28 cellular contexts compared by ENCODE assay signal in the genomic region with DNA sequence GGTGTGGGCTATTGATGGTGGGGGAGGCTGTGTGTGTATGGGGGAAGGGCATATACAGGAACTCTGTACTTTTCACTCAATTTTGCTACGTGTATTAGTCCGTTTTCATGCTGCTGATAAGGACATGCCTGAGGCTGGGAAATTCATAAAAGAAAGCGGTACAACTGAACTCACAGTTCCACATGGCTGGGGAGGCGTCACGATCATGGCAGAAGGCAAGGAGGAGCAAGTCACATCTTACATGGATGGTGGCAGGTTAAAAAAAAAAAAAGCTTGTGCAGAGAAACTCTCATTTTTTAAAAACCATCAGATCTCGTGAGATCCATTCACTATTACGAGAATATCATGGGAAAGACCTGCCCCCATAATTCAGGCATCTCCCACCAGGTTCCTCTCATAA.
"Had no signal": no experiment of that assay in that cellular context is flagged by ENCODE, and none has a peak within 500 bp of the region (broad histone marks: within the 10 kb centered on the region; RNA-seq: fewer than 3 reads in every experiment).

No MANE protein-coding gene starts in this region.

- H3K27me3 ChIP-seq: stomach, suprapubic skin, testis, thyroid gland, tibial artery, tibial nerve, transverse colon, upper lobe of left lung, upper lobe of right lung, uterus, vagina had no signal

- H3K4me1 ChIP-seq: suprapubic skin, testis, thyroid gland, tibial artery, tibial nerve, transverse colon, upper lobe of left lung, upper lobe of right lung, uterus, vagina had no signal

- DNase-seq: stimulated activated CD4-positive, alpha-beta T cell treated with anti-CD3 and anti-CD28 coated beads, Interleukin-2, amount 100 ng/mL, for 48 hours; stimulated activated CD4-positive, alpha-beta T cell treated with anti-CD3 and anti-CD28 coated beads, Interleukin-4, amount 100 ng/mL, for 1 hour; stimulated activated CD4-positive, alpha-beta T cell treated with anti-CD3 and anti-CD28 coated beads, Interleukin-4, amount 100 ng/mL, for 24 hours; stimulated activated CD4-positive, alpha-beta T cell treated with anti-CD3 and anti-CD28 coated beads, Interleukin-4, amount 100 ng/mL, for 4 hours; stimulated activated CD8-positive, alpha-beta memory T cell treated with anti-CD3 and anti-CD28 coated beads, Interleukin-4, amount 100 ng/mL, for 48 hours; stimulated activated naive B cell treated with anti-CD40 and anti-IgM and Interleukin-4, amounts not matched to agents 10 μg/mL and 1 μg/mL and 100 μg/mL, for 72 hours; stimulated activated naive CD4-positive, alpha-beta T cell; stimulated activated naive CD4-positive, alpha-beta T cell treated with Interleukin-2 at 50 U/mL for 16 hours; stimulated activated naive CD8-positive, alpha-beta T cell treated with anti-CD3 and anti-CD28 coated beads, Interleukin-15, amount 100 ng/mL, for 72 hours; stimulated activated naive CD8-positive, alpha-beta T cell treated with anti-CD3 and anti-CD28 coated beads, Interleukin-15, Interleukin-2, amounts not matched to agents 100 U/mL and 50 U/mL, for 24 hours; stomach; substantia nigra; testis; thyroid gland; tibial artery; transverse colon; trophoblast cell; upper lobe of left lung; upper lobe of right lung; uterus had no signal

- H3K9me3 ChIP-seq: stomach, suprapubic skin, testis, thoracic aorta, thyroid gland, tibial artery, tibial nerve, transverse colon, upper lobe of left lung, upper lobe of right lung, uterus, vagina had no signal

- H3K27me3 Mint-ChIP-seq: stimulated activated memory B cell treated with anti-CD40 and anti-IgM and Interleukin-4, amounts not matched to agents 10 μg/mL and 1 μg/mL and 100 μg/mL, for 72 hours; stimulated activated naive B cell treated with anti-CD40 and anti-IgM and Interleukin-4, amounts not matched to agents 10 μg/mL and 1 μg/mL and 100 μg/mL, for 72 hours; stimulated activated naive CD8-positive, alpha-beta T cell treated with anti-CD3 and anti-CD28 coated beads, Interleukin-15, amount 100 ng/mL, for 72 hours; stimulated activated naive CD8-positive, alpha-beta T cell treated with anti-CD3 and anti-CD28 coated beads, Interleukin-15, Interleukin-2, amounts not matched to agents 100 ng/mL and 50 ng/mL, for 24 hours; type B pancreatic cell had no signal

- H3K36me3 ChIP-seq: thoracic aorta, thyroid gland, upper lobe of right lung, uterus, vagina had no signal

- H3K4me3 Mint-ChIP-seq: stimulated activated effector memory CD8-positive, alpha-beta T cell treated with anti-CD3 and anti-CD28 coated beads, Interleukin-12 subunit alpha, Interleukin-12 subunit beta, amount 100 ng/mL, for 72 hours; stimulated activated memory B cell treated with anti-CD40 and anti-IgM and Interleukin-4, amounts not matched to agents 10 μg/mL and 1 μg/mL and 100 μg/mL, for 72 hours; stimulated activated naive B cell treated with anti-CD40 and anti-IgM and Interleukin-4, amounts not matched to agents 10 μg/mL and 1 μg/mL and 100 μg/mL, for 72 hours; stimulated activated naive CD8-positive, alpha-beta T cell treated with anti-CD3 and anti-CD28 coated beads, Interleukin-15, amount 100 ng/mL, for 72 hours; stimulated activated naive CD8-positive, alpha-beta T cell treated with anti-CD3 and anti-CD28 coated beads, Interleukin-15, Interleukin-2, amounts not matched to agents 100 ng/mL and 50 ng/mL, for 24 hours; type B pancreatic cell had no signal

- H3K4me1 Mint-ChIP-seq: stimulated activated effector memory CD8-positive, alpha-beta T cell treated with anti-CD3 and anti-CD28 coated beads, Interleukin-12 subunit alpha, Interleukin-12 subunit beta, amount 100 ng/mL, for 72 hours; stimulated activated memory B cell treated with anti-CD40 and anti-IgM and Interleukin-4, amounts not matched to agents 10 μg/mL and 1 μg/mL and 100 μg/mL, for 72 hours; stimulated activated naive B cell treated with anti-CD40 and anti-IgM and Interleukin-4, amounts not matched to agents 10 μg/mL and 1 μg/mL and 100 μg/mL, for 72 hours; stimulated activated naive CD8-positive, alpha-beta T cell treated with anti-CD3 and anti-CD28 coated beads, Interleukin-15, amount 100 ng/mL, for 72 hours had no signal

- H3K4me3 ChIP-seq: stomach, suprapubic skin, testis, thoracic aorta, thyroid gland, tibial artery, tibial nerve, transverse colon, upper lobe of left lung, upper lobe of right lung, uterus, vagina had no signal

- H3K27ac ChIP-seq: stomach, suprapubic skin, testis, thoracic aorta, thyroid gland, tibial artery, tibial nerve, transverse colon, upper lobe of left lung, upper lobe of right lung, uterus, vagina had no signal

- ATAC-seq: stimulated activated effector memory CD8-positive, alpha-beta T cell treated with anti-CD3 and anti-CD28 coated beads, Interleukin-12 subunit alpha, Interleukin-12 subunit beta, amount 100 ng/mL, for 72 hours; stimulated activated memory B cell treated with anti-CD40 and anti-IgM and Interleukin-4, amounts not matched to agents 10 μg/mL and 1 μg/mL and 100 μg/mL, for 72 hours; stimulated activated naive B cell treated with anti-CD40 and anti-IgM and Interleukin-4, amounts not matched to agents 10 μg/mL and 1 μg/mL and 100 μg/mL, for 72 hours; stimulated activated naive CD8-positive, alpha-beta T cell treated with anti-CD3 and anti-CD28 coated beads, Interleukin-15, amount 100 ng/mL, for 72 hours; stimulated activated naive CD8-positive, alpha-beta T cell treated with anti-CD3 and anti-CD28 coated beads, Interleukin-15, Interleukin-2, amounts not matched to agents 100 U/mL and 50 U/mL, for 24 hours; upper lobe of right lung had no signal

- H3K27ac Mint-ChIP-seq: stimulated activated effector memory CD8-positive, alpha-beta T cell treated with anti-CD3 and anti-CD28 coated beads, Interleukin-12 subunit alpha, Interleukin-12 subunit beta, amount 100 ng/mL, for 72 hours; stimulated activated memory B cell treated with anti-CD40 and anti-IgM and Interleukin-4, amounts not matched to agents 10 μg/mL and 1 μg/mL and 100 μg/mL, for 72 hours; stimulated activated naive B cell treated with anti-CD40 and anti-IgM and Interleukin-4, amounts not matched to agents 10 μg/mL and 1 μg/mL and 100 μg/mL, for 72 hours; stimulated activated naive CD8-positive, alpha-beta T cell treated with anti-CD3 and anti-CD28 coated beads, Interleukin-15, amount 100 ng/mL, for 72 hours; stimulated activated naive CD8-positive, alpha-beta T cell treated with anti-CD3 and anti-CD28 coated beads, Interleukin-15, Interleukin-2, amounts not matched to agents 100 ng/mL and 50 ng/mL, for 24 hours; type B pancreatic cell had no signal
